In genomic region chr2:72722492-72723090, GRCh38 we compare ENCODE assay signal across 17 cellular contexts.
A peak's percentile ranks its signal among the peaks of the same experiment; 100 is the strongest.
DNase-seq lines count a peak whose midpoint lies in the region; ATAC-seq and TF ChIP-seq lines count a peak whose summit lies in the region.
"Had no signal": no experiment of that assay in that cellular context is flagged by ENCODE, and none has a peak within 500 bp of the region (broad histone marks: within the 10 kb centered on the region; RNA-seq: fewer than 3 reads in every experiment).

No MANE protein-coding gene starts in this region.

- H3K27me3 Mint-ChIP-seq in type B pancreatic cell (no peaks in the 10 kb centered on the region), endothelial cell (ENCODE audit: unreplicated experiment) (no peaks in the 10 kb centered on the region)
- H3K27me3 Mint-ChIP-seq in activated naive CD4-positive, alpha-beta T cell treated with anti-CD3 and anti-CD28 coated beads for 36 hours (ENCODE audit: low read depth), result no peaks in the 10 kb centered on the region
- H3K27me3 Mint-ChIP-seq: activated CD4-positive, alpha-beta T cell treated with anti-CD3 and anti-CD28 coated beads, Interleukin-2, amount 10 ng/mL, durations not matched to agents 24 days and 14 days had no signal

- intact Hi-C loops in activated naive CD4-positive, alpha-beta T cell treated with anti-CD3 and anti-CD28 coated beads for 36 hours (cut with micrococcal nuclease), result no loop called here
- intact Hi-C loops in psoas muscle (cut with DNase I), result no loop called here

- H3K4me3 ChIP-seq in hepatocyte (no peak overlapping the region), psoas muscle (no peak overlapping the region)
- H3K4me3 ChIP-seq: heart right ventricle had no signal

- H3K27me3 ChIP-seq in hepatocyte (no peaks in the 10 kb centered on the region), psoas muscle (ENCODE audit: insufficient read depth in 3 of 3, low read length in 2 of 3) (no peaks in the 10 kb centered on the region)
- H3K27me3 ChIP-seq: heart right ventricle had no signal

- H3K79me2 ChIP-seq in hepatocyte, result peaks cover 5% of the 10 kb centered on the region

- H2AFZ ChIP-seq in hepatocyte, result no peak overlapping the region

- H3K4me1 Mint-ChIP-seq in type B pancreatic cell (ENCODE audit: unreplicated experiment) (peaks cover 44% of the 10 kb centered on the region), endothelial cell (ENCODE audit: unreplicated experiment) (peaks cover 39% of the 10 kb centered on the region)
- no peaks in the 10 kb centered on the region for H3K4me1 Mint-ChIP-seq in activated naive CD4-positive, alpha-beta T cell treated with anti-CD3 and anti-CD28 coated beads for 36 hours (ENCODE audit: low read depth)
- H3K4me1 Mint-ChIP-seq: activated CD4-positive, alpha-beta T cell treated with anti-CD3 and anti-CD28 coated beads, Interleukin-2, amount 10 ng/mL, durations not matched to agents 24 days and 14 days had no signal

- H3K27ac ChIP-seq in hepatocyte, result peak overlapping the region; percentile 58
- no peak overlapping the region for H3K27ac ChIP-seq in psoas muscle
- H3K27ac ChIP-seq: heart right ventricle had no signal

- H3K9me3 ChIP-seq in hepatocyte (ENCODE audit: low read depth) (no peaks in the 10 kb centered on the region), psoas muscle (no peaks in the 10 kb centered on the region)
- H3K9me3 ChIP-seq: heart right ventricle had no signal

- no peaks in the 10 kb centered on the region for H3K36me3 Mint-ChIP-seq in type B pancreatic cell
- no peaks in the 10 kb centered on the region for H3K36me3 Mint-ChIP-seq in activated naive CD4-positive, alpha-beta T cell treated with anti-CD3 and anti-CD28 coated beads for 36 hours (ENCODE audit: low read depth)
- H3K36me3 Mint-ChIP-seq in endothelial cell (ENCODE audit: low read depth, unreplicated experiment), result peaks cover 3% of the 10 kb centered on the region

- H3K9me3 Mint-ChIP-seq in type B pancreatic cell (peaks cover 4% of the 10 kb centered on the region), endothelial cell (ENCODE audit: unreplicated experiment) (no peaks in the 10 kb centered on the region)
- no peaks in the 10 kb centered on the region for H3K9me3 Mint-ChIP-seq in activated naive CD4-positive, alpha-beta T cell treated with anti-CD3 and anti-CD28 coated beads for 36 hours
- H3K9me3 Mint-ChIP-seq: activated CD4-positive, alpha-beta T cell treated with anti-CD3 and anti-CD28 coated beads, Interleukin-2, amount 10 ng/mL, durations not matched to agents 24 days and 14 days; activated T-cell treated with anti-CD3 and anti-CD28 coated beads, Interleukin-2, amount 50 U/mL, for 4 hours; neural crest cell had no signal

- peak overlapping the region; percentile 52 for H3K27ac Mint-ChIP-seq in type B pancreatic cell
- no peak overlapping the region for H3K27ac Mint-ChIP-seq in activated naive CD4-positive, alpha-beta T cell treated with anti-CD3 and anti-CD28 coated beads for 36 hours
- no peak overlapping the region for H3K27ac Mint-ChIP-seq in endothelial cell (ENCODE audit: unreplicated experiment)
- H3K27ac Mint-ChIP-seq: activated CD4-positive, alpha-beta T cell treated with anti-CD3 and anti-CD28 coated beads, Interleukin-2, amount 10 ng/mL, durations not matched to agents 24 days and 14 days had no signal

- H3K4me3 Mint-ChIP-seq in type B pancreatic cell (peak overlapping the region; percentile 48), endothelial cell (ENCODE audit: unreplicated experiment) (no peak overlapping the region)
- no peak overlapping the region for H3K4me3 Mint-ChIP-seq in activated naive CD4-positive, alpha-beta T cell treated with anti-CD3 and anti-CD28 coated beads for 36 hours
- H3K4me3 Mint-ChIP-seq: activated CD4-positive, alpha-beta T cell treated with anti-CD3 and anti-CD28 coated beads, Interleukin-2, amount 10 ng/mL, durations not matched to agents 24 days and 14 days; activated T-cell treated with anti-CD3 and anti-CD28 coated beads, Interleukin-2, amount 50 U/mL, for 4 hours; neural crest cell had no signal

- TF ChIP-seq CTCF in hepatocyte (IDR thresholded peaks at IDR 0.05; ENCODE audit: poor library complexity) (no peak), type B pancreatic cell (conservative IDR thresholded peaks at IDR 0.05) (no peak), psoas muscle (IDR thresholded peaks at IDR 0.05) (no peak), endothelial cell (IDR thresholded peaks at IDR 0.05; ENCODE audit: unreplicated experiment) (no peak)

- DNase-seq in H4 (ENCODE audit: low spot score) (peak; percentile 74), astrocyte of the hippocampus (ENCODE audit: low read depth, low spot score) (peak; percentile 72), hepatocyte (ENCODE audit: low spot score) (no peak), type B pancreatic cell (ENCODE audit: extremely low spot score, unreplicated experiment) (no peak), psoas muscle (no peak), endothelial cell (ENCODE audit: low spot score) (no peak)
- DNase-seq in activated naive CD4-positive, alpha-beta T cell treated with anti-CD3 and anti-CD28 coated beads for 36 hours, result no peak
- DNase-seq: activated CD4-positive, alpha-beta T cell treated with anti-CD3 and anti-CD28 coated beads, Interleukin-2, amount 10 ng/mL, durations not matched to agents 24 days and 14 days; activated T-cell treated with anti-CD3 and anti-CD28 coated beads, Interleukin-2, amount 50 U/mL, for 4 hours; COR-L47; heart right ventricle; left ventricle myocardium superior; NCI-H1105; NCI-H510A; T-helper 2 cell had no signal

- 31% methylated on average over 3 of the region's 3 CpGs for WGBS in hepatocyte (ENCODE audit: low lambda C conversion rate, missing lambda C conversion rate)
- WGBS in psoas muscle, 3 donors, result 64 to 81% (median 69%) methylated on average over 3 of the region's 3 CpGs

- no peaks in the 10 kb centered on the region for H3K36me3 ChIP-seq in hepatocyte (replicated peaks; ENCODE audit: insufficient read depth, low read depth)
- peaks cover 0 to 5% of the 10 kb centered on the region in 2 donors for H3K36me3 ChIP-seq in psoas muscle (ENCODE audit: insufficient read depth in 1 of 2, low read depth in 1 of 2)

- CTCF ChIA-PET in activated naive CD4-positive, alpha-beta T cell treated with anti-CD3 and anti-CD28 coated beads for 36 hours (lab: Charles Lee), result no interaction called here

- H3K4me2 ChIP-seq in hepatocyte, result peak overlapping the region; percentile 67

- H3K4me1 ChIP-seq in hepatocyte (ENCODE audit: insufficient read depth) (peaks cover 61% of the 10 kb centered on the region), psoas muscle (no peaks in the 10 kb centered on the region)

- no peak for ATAC-seq in psoas muscle
- ATAC-seq: activated T-cell treated with anti-CD3 and anti-CD28 coated beads, Interleukin-2, amount 50 U/mL, for 4 hours; heart right ventricle; left ventricle myocardium superior; Panc1 had no signal

- no peaks in the 10 kb centered on the region for H3K9me2 ChIP-seq in hepatocyte (replicated peaks; ENCODE audit: insufficient read depth)

- no peaks in the 10 kb centered on the region for H4K20me1 ChIP-seq in hepatocyte (ENCODE audit: insufficient read depth, poor library complexity, severe bottlenecking)

Comparison
In these comparisons a context has a peak if more than half of its experiments do, and no peak if none do; other contexts are left out.
1. DNase-seq: peak in H4 (single experiment) and astrocyte of the hippocampus (single experiment); none in hepatocyte (single experiment), type B pancreatic cell (single experiment), activated naive CD4-positive, alpha-beta T cell treated with anti-CD3 and anti-CD28 coated beads for 36 hours (single experiment), psoas muscle (0 of 2) and endothelial cell (single experiment).